ENCODE assay signal across 26 cellular contexts in genomic region chr20:61795669-61796630, GRCh38.
"Had no signal": no experiment of that assay in that cellular context is flagged by ENCODE, and none has a peak within 500 bp of the region (broad histone marks: within the 10 kb centered on the region; RNA-seq: fewer than 3 reads in every experiment).

No MANE protein-coding gene starts in this region.

- H3K27me3 Mint-ChIP-seq: activated naive CD4-positive, alpha-beta T cell treated with anti-CD3 and anti-CD28 coated beads, Interleukin-2, amount 50 U/mL, for 24 hours had no signal

- H3K27ac Mint-ChIP-seq: activated CD8-positive, alpha-beta T cell treated with anti-CD3 and anti-CD28 coated beads, Interleukin-2, amount 10 ng/mL, durations not matched to agents 7 days and 5 days; activated naive CD4-positive, alpha-beta T cell treated with anti-CD3 and anti-CD28 coated beads, Interleukin-2, amount 50 U/mL, for 24 hours; T-helper 17 cell; WTC11 had no signal

- H3K4me1 Mint-ChIP-seq: activated naive CD4-positive, alpha-beta T cell treated with anti-CD3 and anti-CD28 coated beads, Interleukin-2, amount 50 U/mL, for 24 hours; T-helper 17 cell had no signal

- H3K36me3 ChIP-seq: breast epithelium had no signal

- DNase-seq: activated CD4-positive, alpha-beta T cell treated with anti-CD3 and anti-CD28 coated beads for 48 hours; activated CD4-positive, alpha-beta T cell treated with anti-CD3 and anti-CD28 coated beads, Interleukin-2, amount 50 U/mL, for 4 hours; activated CD4-positive, CD25-positive, alpha-beta regulatory T cell treated with anti-CD3 and anti-CD28 coated beads, Interleukin-2, amount 50 U/mL, for 72 hours; activated CD8-positive, alpha-beta memory T cell treated with anti-CD3 and anti-CD28 coated beads, Interleukin-2, amount 50 U/mL, for 48 hours; activated CD8-positive, alpha-beta T cell treated with anti-CD3 and anti-CD28 coated beads, Interleukin-2, amount 10 ng/mL, durations not matched to agents 7 days and 5 days; activated naive CD4-positive, alpha-beta T cell; activated T-cell treated with anti-CD3 and anti-CD28 coated beads, Interleukin-2, amount 50 U/mL, for 1 hour; aorta; Karpas-422; MM.1S; NCI-H1105; NCI-H1436; NCI-H1694 treated with DMSO at 0.1 percent for 48 hours; NCI-H2029 treated with DMSO at 0.1 percent for 48 hours; NCI-H345; NCI-H510A; NCI-H526 treated with DMSO at 0.1 percent for 48 hours; NCI-H82; RPMI8226; SHP77; T-helper 17 cell; T-helper 9 cell had no signal

- ATAC-seq: activated CD8-positive, alpha-beta T cell treated with anti-CD3 and anti-CD28 coated beads, Interleukin-2, amount 10 ng/mL, durations not matched to agents 7 days and 5 days; Panc1; T-helper 17 cell had no signal

- H3K4me1 ChIP-seq: breast epithelium had no signal

- H3K36me3 Mint-ChIP-seq: activated naive CD4-positive, alpha-beta T cell treated with anti-CD3 and anti-CD28 coated beads, Interleukin-2, amount 50 U/mL, for 24 hours; WTC11 had no signal

- H3K9me3 Mint-ChIP-seq: activated naive CD4-positive, alpha-beta T cell treated with anti-CD3 and anti-CD28 coated beads, Interleukin-2, amount 50 U/mL, for 24 hours had no signal

- H3K4me3 Mint-ChIP-seq: activated CD8-positive, alpha-beta T cell treated with anti-CD3 and anti-CD28 coated beads, Interleukin-2, amount 10 ng/mL, durations not matched to agents 7 days and 5 days; activated naive CD4-positive, alpha-beta T cell treated with anti-CD3 and anti-CD28 coated beads, Interleukin-2, amount 50 U/mL, for 24 hours; T-helper 17 cell; WTC11 had no signal

- H3K27ac ChIP-seq: breast epithelium had no signal

- H3K4me3 ChIP-seq: breast epithelium had no signal

- H3K9me3 ChIP-seq: breast epithelium had no signal
